8 cellular contexts compared by ENCODE assay signal in genomic region chr14:77039285-77040058, GRCh38. TPM values are rescaled to one million over a fixed set of nuclear protein-coding genes. Genes with fewer than 3 reads are reported as not detected.
DNase-seq lines count a peak whose midpoint lies in the region; ATAC-seq and TF ChIP-seq lines count a peak whose summit lies in the region.

No MANE protein-coding gene starts in this region.

- H3K36me3 ChIP-seq in heart left ventricle (no peaks in the 10 kb centered on the region), ascending aorta (no peaks in the 10 kb centered on the region), thymus (ENCODE audit: control insufficient read depth, insufficient read depth) (no peaks in the 10 kb centered on the region)

- ATAC-seq in heart left ventricle (no peak), left ventricle myocardium superior (no peak)

- H3K27ac ChIP-seq in heart left ventricle (peak overlapping the region; percentile 89 to 99 (median 97)), ascending aorta (peak overlapping the region; percentile 78 to 88), thymus (ENCODE audit: low read depth) (peak overlapping the region; percentile 99)

- H3K27me3 ChIP-seq in heart left ventricle (no peaks in the 10 kb centered on the region), ascending aorta (no peaks in the 10 kb centered on the region), thymus (ENCODE audit: control insufficient read depth, insufficient read depth) (no peaks in the 10 kb centered on the region)

- H3K4me3 ChIP-seq in heart left ventricle (peak overlapping the region in 10 of 12 donors; percentile 28 to 55 (median 42)), ascending aorta (peak overlapping the region; percentile 1 to 59), thymus (ENCODE audit: low read length) (peak overlapping the region; percentile 53)

- intact Hi-C loops in heart left ventricle (cut with DNase I) = loop anchor here in 4 of 10 donors (1.0 to 5.0 kb wide), 3 partner anchors 13 to 120 kb away; no protein-coding TSS in a partner anchor
- intact Hi-C loops in left ventricle myocardium superior (cut with micrococcal nuclease) = no loop called here
- intact Hi-C loops in ascending aorta (cut with DNase I) = loop anchor here (1.0 to 10.0 kb wide), 6 partner anchors 11 to 1055 kb away; partner anchors contain the start of genes IFT43, IRF2BPL, TGFB3 and VASH1

- 15 to 20% (median 17%) methylated on average over 10 of the region's 10 CpGs for WGBS in heart left ventricle, 4 donors
- 49% methylated on average over 10 of the region's 10 CpGs for WGBS in thymus

- no peak for DNase-seq in heart left ventricle
- no peak for DNase-seq in left ventricle myocardium superior
- peak; percentile 71 for DNase-seq in NAMALWA (ENCODE audit: low spot score)
- no peak for DNase-seq in ascending aorta (ENCODE audit: low spot score in 2 of 2)
- DNase-seq in left kidney (ENCODE audit: low read depth, low spot score) = peak; percentile 66
- no peak for DNase-seq in GDM1 (lab: John Stamatoyannopoulos, UW)
- no peak for DNase-seq in effector CD4-positive, alpha-beta T cell

- no peak for TF ChIP-seq CTCF in heart left ventricle (IDR thresholded peaks at IDR 0.05)
- no peak for TF ChIP-seq CTCF in ascending aorta (IDR thresholded peaks at IDR 0.05)

- H3K4me1 ChIP-seq in heart left ventricle = peaks cover 37 to 97% (median 79%) of the 10 kb centered on the region in 12 donors
- peaks cover 25 to 68% of the 10 kb centered on the region in 2 donors for H3K4me1 ChIP-seq in ascending aorta
- H3K4me1 ChIP-seq in thymus (ENCODE audit: control insufficient read depth, insufficient read depth, low read length) = peaks cover 82% of the 10 kb centered on the region

- no peak for TF ChIP-seq POLR2A in heart left ventricle (IDR thresholded peaks at IDR 0.05)

- H3K9me3 ChIP-seq in heart left ventricle (no peaks in the 10 kb centered on the region), ascending aorta (no peaks in the 10 kb centered on the region), thymus (ENCODE audit: control insufficient read depth) (no peaks in the 10 kb centered on the region)

RNA-seq across cellular contexts. Expression of gene IRF2BPL, which starts 11.0 kb away (rescaled TPM):
- total RNA-seq in heart left ventricle (10 to 100 TPM; 31.7 to 59.2 (median 36.7) TPM), left ventricle myocardium superior (42.8 TPM), ascending aorta (68.1 TPM)
- polyA plus RNA-seq in heart left ventricle (10 to 100 TPM in 1 of 2 donors, 1 to 10 TPM in 1; 7.5 to 24.4 TPM), thymus (13.3 TPM)

RNA-seq across cellular contexts. Expression of gene CIPC, which starts 58.6 kb away (rescaled TPM):
- total RNA-seq in heart left ventricle = 10 to 100 TPM; 44.5 to 85.9 (median 66.7) TPM
- polyA plus RNA-seq in heart left ventricle = 10 to 100 TPM; 10.9 to 27.0 TPM
- total RNA-seq in left ventricle myocardium superior = 89.7 TPM
- total RNA-seq in ascending aorta = 5.0 TPM
- 10.5 TPM for polyA plus RNA-seq in thymus

Comparison
In these comparisons a context has a peak if more than half of its experiments do, and no peak if none do; other contexts are left out.
1. DNase-seq: peak in NAMALWA (single experiment) and left kidney (single experiment); none in heart left ventricle (0 of 5), left ventricle myocardium superior (single experiment), ascending aorta (0 of 2), GDM1 (single experiment) and effector CD4-positive, alpha-beta T cell (single experiment).
2. Peak in every context shown above with its lines, with median percentiles within 50 percentile points of each other: H3K27ac ChIP-seq and H3K4me3 ChIP-seq.